ENCODE assay signal across 8 cellular contexts in genomic region chr2:203535784-203536590, GRCh38. TPM values are rescaled to one million over a fixed set of nuclear protein-coding genes. Genes with fewer than 3 reads are reported as not detected.
DNase-seq lines count a peak whose midpoint lies in the region; ATAC-seq, FAIRE-seq and TF ChIP-seq lines count a peak whose summit lies in the region.

No MANE protein-coding gene starts in this region.

- H3K27me3 ChIP-seq in PC-3 (ENCODE audit: low read length): no peaks in the 10 kb centered on the region
- H3K27me3 ChIP-seq in endothelial cell of umbilical vein (ENCODE audit: control insufficient read depth in 2 of 2, insufficient read depth in 2 of 2, low read length in 2 of 2): no peaks in the 10 kb centered on the region
- H3K27me3 ChIP-seq in neuron (ENCODE audit: insufficient read depth, low read length): no peaks in the 10 kb centered on the region

- H3K79me2 ChIP-seq in PC-3 (ENCODE audit: low read length) (peaks cover 39% of the 10 kb centered on the region), endothelial cell of umbilical vein (ENCODE audit: control insufficient read depth, insufficient read depth, low read length) (peaks cover 38% of the 10 kb centered on the region)

- DNase-seq in PC-3: peak; percentile 2
- no peak for DNase-seq in endothelial cell of umbilical vein (ENCODE audit: low read depth, low spot score)
- DNase-seq in COLO668 (lab: John Stamatoyannopoulos, UW; ENCODE audit: unreplicated experiment): no peak

- no peak for FAIRE-seq in endothelial cell of umbilical vein (lab: Jason Lieb, UNC)

- H3K36me3 ChIP-seq in ES-I3 (ENCODE audit: insufficient read depth, low read length): no peaks in the 10 kb centered on the region
- no peaks in the 10 kb centered on the region for H3K36me3 ChIP-seq in PC-3 (ENCODE audit: low read depth, low read length)
- no peaks in the 10 kb centered on the region for H3K36me3 ChIP-seq in endothelial cell of umbilical vein (ENCODE audit: control insufficient read depth in 2 of 2, extremely low read depth in 1 of 2, insufficient read depth in 2 of 2, low read length in 2 of 2)
- no peaks in the 10 kb centered on the region for H3K36me3 ChIP-seq in neuron (ENCODE audit: insufficient read depth, low read length)

- no peaks in the 10 kb centered on the region for H4K20me1 ChIP-seq in PC-3 (ENCODE audit: low read length)
- no peaks in the 10 kb centered on the region for H4K20me1 ChIP-seq in endothelial cell of umbilical vein (replicated peaks; ENCODE audit: control insufficient read depth, extremely low read depth, insufficient read depth, low read length)

- POLR2A ChIA-PET in PC-3 (lab: Charles Lee; ENCODE audit: unreplicated experiment) (no interaction called here), endothelial cell of umbilical vein (lab: Charles Lee) (interaction anchor here (0.9 kb wide), 1 partner anchor 147 kb away, joined by 4 read pairs; no protein-coding TSS in a partner anchor)

- H3K4me1 ChIP-seq in ES-I3 (ENCODE audit: insufficient read depth, low read length): peaks cover 7% of the 10 kb centered on the region
- peaks cover 18% of the 10 kb centered on the region for H3K4me1 ChIP-seq in PC-3 (ENCODE audit: insufficient read depth, low read length)
- H3K4me1 ChIP-seq in endothelial cell of umbilical vein (ENCODE audit: control insufficient read depth, extremely low read depth, insufficient read depth, low read length): peaks cover 17% of the 10 kb centered on the region
- peaks cover 15% of the 10 kb centered on the region for H3K4me1 ChIP-seq in neuron (ENCODE audit: insufficient read depth, low read length)

- H2AFZ ChIP-seq in PC-3 (ENCODE audit: low read length): peak overlapping the region; percentile 73
- peak overlapping the region; percentile 70 for H2AFZ ChIP-seq in endothelial cell of umbilical vein (ENCODE audit: low read depth, low read length)
- peak overlapping the region; percentile 93 for H2AFZ ChIP-seq in neuron (ENCODE audit: low read depth, low read length)

- TF ChIP-seq CTCF in PC-3 (conservative IDR thresholded peaks at IDR 0.05; ENCODE audit: low read depth, low read length) (no peak), endothelial cell of umbilical vein (IDR thresholded peaks at IDR 0.05; ENCODE audit: extremely low read depth in 1 of 2, insufficient read depth in 1 of 2, low read depth in 1 of 2, low read length in 2 of 2) (no peak)

- H3K4me3 ChIP-seq in PC-3 (ENCODE audit: low read length) (peak overlapping the region; percentile 69), endothelial cell of umbilical vein (replicated peaks in 1 of 3; ENCODE audit: insufficient read depth in 1 of 3, low read depth in 1 of 3, low read length in 3 of 3) (peak overlapping the region; percentile 20 to 100 (median 57)), neuron (ENCODE audit: low read length) (peak overlapping the region; percentile 69)

- no peaks in the 10 kb centered on the region for H3F3A ChIP-seq in PC-3 (ENCODE audit: low read length, unreplicated experiment)

- H3K4me2 ChIP-seq in PC-3 (ENCODE audit: low read length) (peak overlapping the region; percentile 88), endothelial cell of umbilical vein (ENCODE audit: insufficient read depth, low read length) (peak overlapping the region; percentile 85)

- peak overlapping the region; percentile 29 for H3K27ac ChIP-seq in PC-3 (ENCODE audit: low read length)
- H3K27ac ChIP-seq in endothelial cell of umbilical vein (ENCODE audit: insufficient read depth, low read depth, low read length): peak overlapping the region; percentile 81

- H3K9me2 ChIP-seq in PC-3 (replicated peaks; ENCODE audit: low read length): no peaks in the 10 kb centered on the region

- H3K9me1 ChIP-seq in endothelial cell of umbilical vein (replicated peaks; ENCODE audit: control insufficient read depth, extremely low read depth, insufficient read depth, low read length): no peaks in the 10 kb centered on the region

- dilution Hi-C loops in endothelial cell of umbilical vein (cut with MboI; ENCODE audit: extremely low pct_ligation_motif_present, low sequenced_read_pairs): no loop called here

- TF ChIP-seq POLR2A in endothelial cell of umbilical vein (IDR thresholded peaks at IDR 0.05; ENCODE audit: low read depth, low read length): no peak

- intact Hi-C loops in PC-3 (cut with micrococcal nuclease) (loop anchor here (1.0 to 5.0 kb wide), 4 partner anchors 43 to 226 kb away; no protein-coding TSS in a partner anchor), endothelial cell of umbilical vein (cut with micrococcal nuclease) (loop anchor here (1.0 to 2.0 kb wide), 6 partner anchors 146 to 297 kb away; partner anchors contain the start of gene CYP20A1)

- H3K9me3 ChIP-seq in ES-I3 (ENCODE audit: control insufficient read depth, insufficient read depth, low read length) (no peaks in the 10 kb centered on the region), PC-3 (ENCODE audit: low read length) (no peaks in the 10 kb centered on the region; the same call in 1 of the 2 replicates), endothelial cell of umbilical vein (replicated peaks; ENCODE audit: control insufficient read depth, insufficient read depth, low read length) (no peaks in the 10 kb centered on the region), neuron (ENCODE audit: low read length) (no peaks in the 10 kb centered on the region)

- H3K9ac ChIP-seq in ES-I3 (ENCODE audit: low read depth, low read length) (peak overlapping the region; percentile 84), PC-3 (ENCODE audit: low read length) (peak overlapping the region; percentile 23; the same call in 1 of the 2 replicates), endothelial cell of umbilical vein (replicated peaks; ENCODE audit: extremely low read depth, insufficient read depth, low read length) (peak overlapping the region; percentile 72)

- BruUV-seq in PC-3 (replicated peaks; lab: Mats Ljungman, UMichigan) (TSS peak; percentile 90), endothelial cell of umbilical vein (replicated peaks; lab: Mats Ljungman, UMichigan) (TSS peak; percentile 78)

- ATAC-seq in PC-3 (no peak), HG03571 (IDR thresholded peaks at IDR 0.05; ENCODE audit: unreplicated experiment) (no peak), HG02981 (IDR thresholded peaks at IDR 0.05; ENCODE audit: unreplicated experiment) (no peak), GM19035 (IDR thresholded peaks at IDR 0.05; ENCODE audit: unreplicated experiment) (no peak)

- CTCF ChIA-PET in PC-3 (lab: Charles Lee): interaction anchor here (0.6 kb wide), 1 partner anchor 50 kb away, joined by 4 read pairs; no protein-coding TSS in a partner anchor
- CTCF ChIA-PET in endothelial cell of umbilical vein (lab: Charles Lee): interaction anchor here (1.1 to 1.3 kb wide), 2 partner anchors 10 to 279 kb away, joined by 3 to 6 read pairs; no protein-coding TSS in a partner anchor

TF ChIP-seq in endothelial cell of umbilical vein, 7 proteins besides CTCF, POLR2A, EP300 and RAD21:
- TF ChIP-seq GATA2 (IDR thresholded peaks at IDR 0.05; ENCODE audit: insufficient read depth, insufficient read length, low read depth, low read length) (no peak), JUN (IDR thresholded peaks at IDR 0.05; ENCODE audit: borderline replicate concordance, insufficient read depth, insufficient read length, low read depth) (no peak), EZH2 (IDR thresholded peaks at IDR 0.05; ENCODE audit: borderline replicate concordance, low read depth, low read length, severe bottlenecking) (no peak), POLR2AphosphoS5 (IDR thresholded peaks at IDR 0.05; ENCODE audit: insufficient read depth, low read depth, low read length) (no peak), MYC (IDR thresholded peaks at IDR 0.05; ENCODE audit: low read depth, low read length) (no peak), FOS (IDR thresholded peaks at IDR 0.05; ENCODE audit: borderline replicate concordance, insufficient read depth, low read length) (no peak), MAX (IDR thresholded peaks at IDR 0.05; ENCODE audit: insufficient read depth, insufficient read length) (no peak)
TF ChIP-seq in endothelial cell of umbilical vein: peak in this region for 0.

RNA-seq across cellular contexts. Expression of gene RAPH1, which starts 0.9 kb away (rescaled TPM):
- 7.0 and 40.3 TPM in 2 replicates for total RNA-seq in PC-3 (2014; rRNA removed)
- 56.9 and 59.5 TPM in 2 replicates for total RNA-seq in endothelial cell of umbilical vein
- 3.6 and 5.1 TPM in 2 replicates for polyA plus RNA-seq in endothelial cell of umbilical vein
- 6.3 and 6.5 TPM in 2 replicates for polyA plus RNA-seq in endothelial cell of umbilical vein (2011; cell fraction: cytosol; rRNA removed)
- polyA plus RNA-seq in endothelial cell of umbilical vein (2011; cell fraction: nucleus; rRNA removed): 14.9 and 16.3 TPM in 2 replicates
- 21.0 and 23.8 TPM in 2 replicates for polyA plus RNA-seq in endothelial cell of umbilical vein (2012)
- polyA minus RNA-seq in endothelial cell of umbilical vein: 17.8 and 21.4 TPM in 2 replicates
- 8.7 TPM for polyA minus RNA-seq in endothelial cell of umbilical vein (2011; cell fraction: cytosol; rRNA and poly(A)+ RNA removed)
- 28.7 and 44.3 TPM in 2 replicates for polyA minus RNA-seq in endothelial cell of umbilical vein (2011; cell fraction: nucleus; rRNA and poly(A)+ RNA removed)

Comparison
In these comparisons a context has a peak if more than half of its experiments do, and no peak if none do; other contexts are left out.
1. H3K9ac ChIP-seq: peak in every context shown above with its lines; median percentile 84 in ES-I3; 72 in endothelial cell of umbilical vein; 23 in PC-3.